Comparison of ENCODE assay signal across 7 cellular contexts in the genomic region with DNA sequence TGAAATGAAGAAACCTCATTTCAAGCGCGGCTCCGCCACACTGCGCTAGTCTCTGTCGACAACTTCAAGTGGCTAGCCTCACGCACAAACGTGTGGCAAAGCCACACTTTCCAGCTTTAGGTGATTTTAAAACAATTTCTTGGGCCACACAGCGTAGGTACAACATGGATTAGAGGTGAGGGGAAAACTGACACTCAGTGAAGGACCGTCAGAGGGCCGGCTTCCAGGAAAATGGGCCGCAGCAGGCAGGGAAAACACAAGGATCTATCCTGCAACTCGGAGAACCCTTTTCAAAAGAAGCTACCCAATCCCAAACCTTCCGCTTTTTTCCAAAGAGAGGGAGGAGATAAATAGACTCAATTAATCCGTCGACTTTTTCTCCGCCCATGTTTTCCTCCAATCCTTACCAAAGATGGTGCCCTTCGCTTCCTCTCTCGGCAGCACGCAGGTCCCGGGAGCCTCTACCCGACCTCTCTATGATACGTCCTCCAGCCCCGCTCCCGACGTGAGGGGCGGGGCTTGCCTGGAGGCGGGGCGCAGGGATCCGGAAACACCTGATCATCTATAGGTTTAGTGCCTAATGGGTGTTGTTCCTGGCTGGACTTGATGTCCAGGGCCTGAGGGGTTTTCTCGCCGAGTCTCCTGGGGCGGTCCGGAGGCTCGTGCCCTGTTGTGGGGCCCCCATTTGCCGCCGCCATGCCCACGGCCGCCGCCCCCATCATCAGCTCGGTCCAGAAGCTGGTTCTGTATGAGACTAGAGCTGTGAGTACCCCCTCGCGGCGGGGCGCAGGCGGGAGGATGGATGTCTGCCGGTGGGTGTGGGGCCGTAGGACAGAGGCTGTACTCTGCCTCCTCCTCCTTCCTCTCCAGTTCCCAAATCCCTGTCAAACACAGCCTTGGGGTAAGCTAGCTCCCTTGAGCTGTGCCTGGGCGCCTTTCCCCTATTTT.
DNase-seq lines count a peak whose midpoint lies in the region; ATAC-seq and TF ChIP-seq lines count a peak whose summit lies in the region.

Gene AK9, minus strand, starts transcription at position 463 of the 948 bp plus-strand sequence. CDS start 15,457 bp downstream, outside the sequence.
Gene FIG4, plus strand, starts transcription at position 557 of the 948 bp plus-strand sequence. Its CDS starts 140 bp downstream, at position 697.

- peak within 1 kb of the TSS; percentile 92 for H3K4me3 ChIP-seq in retinal pigment epithelial cell (ENCODE audit: low read length)

- peak; percentile 75 for TF ChIP-seq POLR2A in GM18505 (IDR thresholded peaks at IDR 0.05; ENCODE audit: borderline replicate concordance, extremely low read depth, insufficient read depth, insufficient read length)

- DNase-seq in NCI-H1930 (lab: John Stamatoyannopoulos, UW) (peak; percentile 89 to 94), T-helper 9 cell (peak; percentile 83), astrocyte of the hippocampus (ENCODE audit: low read depth, low spot score) (peak; percentile 96), hypothalamus (lab: John Stamatoyannopoulos, UW) (peak; percentile 39 to 96 (median 87)), retinal pigment epithelial cell (ENCODE audit: low read depth) (peak; percentile 82)

- peak; percentile 42 for TF ChIP-seq CTCF in retinal pigment epithelial cell (conservative IDR thresholded peaks at IDR 0.05; ENCODE audit: low read depth, low read length)

- peak; percentile 95 for ATAC-seq in GM18505 (IDR thresholded peaks at IDR 0.05; ENCODE audit: unreplicated experiment)
- ATAC-seq in HG02973 (IDR thresholded peaks at IDR 0.05; ENCODE audit: unreplicated experiment) = peak; percentile 91

Comparison
In these comparisons a context has a peak if more than half of its experiments do, and no peak if none do; other contexts are left out.
1. Peak in every context shown above with its lines: DNase-seq, ATAC-seq and H3K4me3 ChIP-seq.